ENCODE assay signal across 14 cellular contexts in the genomic region with DNA sequence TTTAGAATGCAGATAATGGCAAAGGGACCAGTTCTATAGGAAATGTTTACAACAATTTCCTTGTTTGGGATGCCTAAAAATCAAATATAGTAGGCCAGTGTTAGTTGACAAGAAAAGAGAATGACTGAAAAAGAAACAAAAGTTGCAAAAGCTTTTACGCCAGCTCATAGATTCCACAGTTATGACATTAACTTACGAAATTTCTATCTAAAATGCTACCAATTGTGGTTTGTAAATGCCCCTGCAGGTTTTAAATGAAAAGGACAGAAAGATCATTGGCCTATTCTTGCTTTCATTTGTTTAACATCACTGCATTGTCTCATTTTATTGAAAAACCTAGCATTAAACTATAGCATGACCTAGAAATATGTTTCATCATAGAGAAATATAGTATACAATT.
DNase-seq lines count a peak whose midpoint lies in the region; TF ChIP-seq lines count a peak whose summit lies in the region.
"Had no signal": no experiment of that assay in that cellular context is flagged by ENCODE, and none has a peak within 500 bp of the region (broad histone marks: within the 10 kb centered on the region; RNA-seq: fewer than 3 reads in every experiment).

No MANE protein-coding gene starts in this region.

- DNase-seq in AG10803 (ENCODE audit: low read depth) (peak; percentile 82), LHCN-M2 (ENCODE audit: low read depth) (peak; percentile 74), hepatic stellate cell (ENCODE audit: low spot score) (peak; percentile 4), WERI-Rb-1 (no peak), NCI-H2081 treated with DMSO at 0.1 percent for 48 hours (lab: John Stamatoyannopoulos, UW) (no peak), NCI-H345 (lab: John Stamatoyannopoulos, UW) (no peak)
- DNase-seq in activated naive CD8-positive, alpha-beta T cell treated with anti-CD3 and anti-CD28 coated beads for 36 hours: no peak
- no peak for DNase-seq in activated CD8-positive, alpha-beta memory T cell treated with anti-CD3 and anti-CD28 coated beads, Interleukin-2, amount 50 U/mL, for 4 hours
- DNase-seq: GOT3; PC-9; stimulated activated naive CD4-positive, alpha-beta T cell; T1000 had no signal

- H3K4me3 ChIP-seq in AG10803 (ENCODE audit: low read length) (no peak overlapping the region), WERI-Rb-1 (ENCODE audit: low read depth, low read length) (no peak overlapping the region)
- H3K4me3 ChIP-seq: neural progenitor cell, PC-9 had no signal

- no peaks in the 10 kb centered on the region for H3K27me3 ChIP-seq in WERI-Rb-1 (ENCODE audit: insufficient read depth, low read depth, severe bottlenecking)
- H3K27me3 ChIP-seq: foreskin keratinocyte, neural progenitor cell had no signal

- TF ChIP-seq CTCF in AG10803 (conservative IDR thresholded peaks at IDR 0.05; ENCODE audit: low read length) (peak; percentile 43), WERI-Rb-1 (IDR thresholded peaks at IDR 0.05; ENCODE audit: low read depth, low read length) (no peak)

- H3K27ac ChIP-seq in WERI-Rb-1: no peak overlapping the region
- H3K27ac ChIP-seq: foreskin keratinocyte, neural progenitor cell, PC-9 had no signal

- no peak overlapping the region for H3K4me3 Mint-ChIP-seq in activated naive CD8-positive, alpha-beta T cell treated with anti-CD3 and anti-CD28 coated beads for 36 hours
- H3K4me3 Mint-ChIP-seq: neural progenitor cell had no signal

- H3K27me3 Mint-ChIP-seq in activated naive CD8-positive, alpha-beta T cell treated with anti-CD3 and anti-CD28 coated beads for 36 hours: no peaks in the 10 kb centered on the region

- H3K9me3 ChIP-seq in WERI-Rb-1 (ENCODE audit: severe bottlenecking): no peaks in the 10 kb centered on the region

- peaks cover 4% of the 10 kb centered on the region for H3K9me3 Mint-ChIP-seq in activated naive CD8-positive, alpha-beta T cell treated with anti-CD3 and anti-CD28 coated beads for 36 hours
- H3K9me3 Mint-ChIP-seq: neural progenitor cell had no signal

- H3K27ac Mint-ChIP-seq in activated naive CD8-positive, alpha-beta T cell treated with anti-CD3 and anti-CD28 coated beads for 36 hours: peak overlapping the region; percentile 54
- H3K27ac Mint-ChIP-seq: neural progenitor cell had no signal

- H3K4me1 Mint-ChIP-seq in activated naive CD8-positive, alpha-beta T cell treated with anti-CD3 and anti-CD28 coated beads for 36 hours: peaks cover 4% of the 10 kb centered on the region
- H3K4me1 Mint-ChIP-seq: neural progenitor cell had no signal

- H3K36me3 Mint-ChIP-seq in activated naive CD8-positive, alpha-beta T cell treated with anti-CD3 and anti-CD28 coated beads for 36 hours: peaks cover 22% of the 10 kb centered on the region
- H3K36me3 Mint-ChIP-seq: neural progenitor cell had no signal

- H3K36me3 ChIP-seq in WERI-Rb-1: no peaks in the 10 kb centered on the region
- H3K36me3 ChIP-seq: neural progenitor cell had no signal

Comparison
In these comparisons a context has a peak if more than half of its experiments do, and no peak if none do; other contexts are left out.
1. DNase-seq: peak in AG10803 (single experiment), LHCN-M2 (single experiment) and hepatic stellate cell (single experiment); none in activated naive CD8-positive, alpha-beta T cell treated with anti-CD3 and anti-CD28 coated beads for 36 hours (single experiment), WERI-Rb-1 (single experiment), activated CD8-positive, alpha-beta memory T cell treated with anti-CD3 and anti-CD28 coated beads, Interleukin-2, amount 50 U/mL, for 4 hours (single experiment), NCI-H2081 treated with DMSO at 0.1 percent for 48 hours (single experiment) and NCI-H345 (single experiment).